ENCODE assay signal across 17 cellular contexts in the genomic region with DNA sequence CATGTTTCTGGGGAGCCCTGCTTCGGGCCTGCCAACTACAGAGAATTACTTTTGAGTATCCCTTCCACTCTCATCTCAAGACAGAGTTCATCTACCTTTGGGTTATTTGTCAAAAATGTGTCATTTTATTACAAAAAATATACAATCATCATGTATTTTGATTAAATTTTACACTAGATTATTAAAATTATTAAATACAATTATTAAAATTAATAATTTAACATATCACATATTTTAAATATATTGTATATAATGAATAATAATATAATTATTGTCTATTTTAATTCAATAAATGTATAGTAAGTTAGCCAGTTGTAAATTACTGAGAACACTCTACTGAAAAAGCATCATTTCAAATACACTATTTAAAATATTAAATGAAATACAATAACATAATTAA.
"Had no signal": no experiment of that assay in that cellular context is flagged by ENCODE, and none has a peak within 500 bp of the region (broad histone marks: within the 10 kb centered on the region; RNA-seq: fewer than 3 reads in every experiment).

No MANE protein-coding gene starts in this region.

- H3K27me3 Mint-ChIP-seq: activated CD4-positive, alpha-beta memory T cell treated with anti-CD3 and anti-CD28 coated beads for 36 hours; activated T-helper 17 cell treated with anti-CD3 and anti-CD28 coated beads, Interleukin-2, amount 50 U/mL, for 72 hours; naive thymus-derived CD8-positive, alpha-beta T cell had no signal

- H3K4me3 Mint-ChIP-seq: activated CD4-positive, alpha-beta memory T cell treated with anti-CD3 and anti-CD28 coated beads for 36 hours had no signal

- H3K9me3 ChIP-seq: lower lobe of right lung, psoas muscle, stomach had no signal

- H3K9me3 Mint-ChIP-seq: activated CD4-positive, alpha-beta memory T cell treated with anti-CD3 and anti-CD28 coated beads for 36 hours; activated T-helper 17 cell treated with anti-CD3 and anti-CD28 coated beads, Interleukin-2, amount 50 U/mL, for 72 hours; naive thymus-derived CD8-positive, alpha-beta T cell had no signal

- DNase-seq: activated CD4-positive, alpha-beta memory T cell treated with anti-CD3 and anti-CD28 coated beads for 36 hours; activated CD4-positive, alpha-beta T cell treated with anti-CD3 and anti-CD28 coated beads for 1 hour; activated naive CD4-positive, alpha-beta T cell treated with anti-CD3 and anti-CD28 coated beads, Interleukin-2, amount 50 U/mL, for 16 hours; cerebellar nuclear complex; dermis blood vessel endothelial cell; glutamatergic neuron; left cardiac atrium; lower lobe of right lung; naive thymus-derived CD8-positive, alpha-beta T cell; occipital lobe; psoas muscle; stimulated activated CD4-positive, alpha-beta T cell treated with anti-CD3 and anti-CD28 coated beads, Interleukin-12 subunit alpha, Interleukin-12 subunit beta, amount 100 ng/mL, for 4 hours; stomach; T-helper 2 cell had no signal

- H3K4me3 ChIP-seq: lower lobe of right lung, psoas muscle, stomach had no signal

- H3K4me1 ChIP-seq: psoas muscle had no signal

- H3K27ac ChIP-seq: lower lobe of right lung, psoas muscle, stomach had no signal

- ATAC-seq: activated T-helper 17 cell treated with anti-CD3 and anti-CD28 coated beads, Interleukin-2, amount 50 U/mL, for 72 hours; left cardiac atrium; naive thymus-derived CD8-positive, alpha-beta T cell; psoas muscle; sciatic nerve; SK-N-SH treated with all-trans-retinoic acid at 6 μM for 48 hours had no signal
